ENCODE assay signal across 19 cellular contexts in genomic region chr1:155951753-155952504, GRCh38. TPM values are rescaled to one million over a fixed set of nuclear protein-coding genes. Genes with fewer than 3 reads are reported as not detected.
A peak's percentile ranks its signal among the peaks of the same experiment; 100 is the strongest.
DNase-seq lines count a peak whose midpoint lies in the region; ATAC-seq and TF ChIP-seq lines count a peak whose summit lies in the region.
"Had no signal": no experiment of that assay in that cellular context is flagged by ENCODE, and none has a peak within 500 bp of the region (broad histone marks: within the 10 kb centered on the region; RNA-seq: fewer than 3 reads in every experiment).

No MANE protein-coding gene starts in this region.

- intact Hi-C loops in dorsolateral prefrontal cortex (cut with DNase I), result no loop called here
- intact Hi-C loops in spleen (cut with DNase I; ENCODE audit: low total_unique reads), result no loop called here

- H3K9me2 ChIP-seq in MM.1S (replicated peaks; ENCODE audit: insufficient read depth, low read length), result no peaks in the 10 kb centered on the region

- H3K79me2 ChIP-seq in MM.1S (ENCODE audit: low read length), result peaks cover 75% of the 10 kb centered on the region

- 68 to 87% (median 80%) methylated on average over 6 of the region's 6 CpGs for WGBS in spleen, 5 donors

- DNase-seq in NCI-H2029 (lab: John Stamatoyannopoulos, UW) (peak; percentile 22), NCI-H2029 treated with DMSO at 0.1 percent for 48 hours (lab: John Stamatoyannopoulos, UW) (no peak), MM.1S (no peak), dorsolateral prefrontal cortex (no peak), spleen (peak; percentile 54), AG08395 (ENCODE audit: low spot score) (no peak)
- DNase-seq in activated CD8-positive, alpha-beta memory T cell treated with anti-CD3 and anti-CD28 coated beads for 24 hours, result no peak
- DNase-seq: activated CD4-positive, alpha-beta T cell treated with anti-CD3 and anti-CD28 coated beads, Interleukin-2, amount 50 U/mL, for 4 hours; activated effector memory CD4-positive, alpha-beta T cell treated with Interleukin-2 at 50 U/mL for 16 hours; brain microvascular endothelial cell; esophagus squamous epithelium; NCI-H345; small intestine had no signal

- ATAC-seq in HG02678 (IDR thresholded peaks at IDR 0.05; ENCODE audit: unreplicated experiment), result no peak
- ATAC-seq: HCT116 had no signal

- no peaks in the 10 kb centered on the region for H4K20me1 ChIP-seq in MM.1S (ENCODE audit: insufficient read depth, low read length)

- H3F3A ChIP-seq in MM.1S (ENCODE audit: insufficient read depth, low read length), result peaks cover 60% of the 10 kb centered on the region

- H3K4me3 ChIP-seq in MM.1S (ENCODE audit: low read length) (no peak overlapping the region), dorsolateral prefrontal cortex (no peak overlapping the region), spleen (no peak overlapping the region)
- H3K4me3 ChIP-seq: esophagus squamous epithelium had no signal

- peak overlapping the region; percentile 12; the same call in 1 of the 2 replicates for H3K27ac ChIP-seq in MM.1S (ENCODE audit: low read length)
- peak overlapping the region in 44 of 59 donors; percentile 4 to 72 (median 52) for H3K27ac ChIP-seq in dorsolateral prefrontal cortex
- H3K27ac ChIP-seq in spleen, result peak overlapping the region in 5 of 8 donors; percentile 1 to 75 (median 36)
- H3K27ac ChIP-seq: 22Rv1, brain microvascular endothelial cell, C4-2B had no signal

- H3K36me3 ChIP-seq in MM.1S (replicated peaks; ENCODE audit: insufficient read depth, low read length) (peaks cover 47% of the 10 kb centered on the region), spleen (peaks cover 10 to 100% (median 99%) of the 10 kb centered on the region in 6 donors)

- peaks cover 47% of the 10 kb centered on the region for H3K4me1 ChIP-seq in MM.1S (ENCODE audit: low read length)
- peaks cover 7 to 55% (median 11%) of the 10 kb centered on the region in 6 donors for H3K4me1 ChIP-seq in spleen
- H3K4me1 ChIP-seq: esophagus squamous epithelium had no signal

- H3K9me3 ChIP-seq in MM.1S (replicated peaks; ENCODE audit: insufficient read depth, low read length), result no peaks in the 10 kb centered on the region
- H3K9me3 ChIP-seq in spleen, result no peaks in the 10 kb centered on the region
- H3K9me3 ChIP-seq: esophagus squamous epithelium had no signal

- no peak for TF ChIP-seq POLR2A in spleen (IDR thresholded peaks at IDR 0.05)

- no peak overlapping the region for H3K4me2 ChIP-seq in MM.1S (ENCODE audit: low read depth, low read length)

- H3K27me3 ChIP-seq in MM.1S (replicated peaks; ENCODE audit: insufficient read depth, low read length) (no peaks in the 10 kb centered on the region), dorsolateral prefrontal cortex (no peaks in the 10 kb centered on the region), spleen (replicated peaks in 1 of 7) (no peaks in the 10 kb centered on the region)
- H3K27me3 ChIP-seq: brain microvascular endothelial cell, esophagus squamous epithelium had no signal

- no peak for TF ChIP-seq CTCF in MM.1S (IDR thresholded peaks at IDR 0.05; ENCODE audit: low read length)
- TF ChIP-seq CTCF in dorsolateral prefrontal cortex (IDR thresholded peaks at IDR 0.05 in 54 of 56, conservative IDR thresholded peaks at IDR 0.05 in 2 of 56; ENCODE audit: low read depth in 1 of 56, partially characterized antibody in 56 of 56), result no peak
- TF ChIP-seq CTCF in spleen (IDR thresholded peaks at IDR 0.05 in 8 of 11, conservative IDR thresholded peaks at IDR 0.05 in 3 of 11), result no peak

- H2AFZ ChIP-seq in MM.1S (ENCODE audit: low read length), result no peak overlapping the region

- H3K9ac ChIP-seq in MM.1S (ENCODE audit: low read length), result no peak overlapping the region

RNA-seq across cellular contexts. Expression of gene RXFP4, which starts 10.5 kb away (rescaled TPM):
- total RNA-seq in dorsolateral prefrontal cortex, result not detected
- under 1 TPM in 1 of 7 donors, not detected in 6; 0.88 TPM for total RNA-seq in spleen
- polyA plus RNA-seq in spleen, result under 1 TPM in 1 of 3 donors, not detected in 2; 0.06 TPM
- total RNA-seq: esophagus squamous epithelium, LHCN-M2, liver had no signal
- polyA plus RNA-seq: liver had no signal

RNA-seq across cellular contexts. Expression of gene KHDC4, which starts 17.7 kb away (rescaled TPM):
- total RNA-seq in dorsolateral prefrontal cortex (10 to 100 TPM; 33.7 to 80.2 (median 50.9) TPM), spleen (10 to 100 TPM; 43.2 to 70.5 (median 59.3) TPM)
- 10 to 100 TPM; 24.9 to 33.8 (median 29.3) TPM for polyA plus RNA-seq in spleen

RNA-seq across cellular contexts. Expression of gene ARHGEF2, which starts 26.4 kb away (rescaled TPM):
- 100 to 1,000 TPM; 113 to 323 (median 165) TPM for total RNA-seq in dorsolateral prefrontal cortex
- total RNA-seq in spleen, result 100 to 1,000 TPM; 129 to 228 (median 192) TPM
- polyA plus RNA-seq in spleen, result 10 to 100 TPM; 45.1 to 83.0 (median 63.4) TPM

RNA-seq across cellular contexts. Expression of gene RIT1, which starts 40.8 kb away (rescaled TPM):
- total RNA-seq in dorsolateral prefrontal cortex (10 to 100 TPM; 13.3 to 34.9 (median 21.2) TPM), spleen (10 to 100 TPM; 48.1 to 66.2 (median 52.6) TPM)
- polyA plus RNA-seq in spleen, result 10 to 100 TPM in 2 of 3 donors, 1 to 10 TPM in 1; 9.0 to 16.3 (median 10.2) TPM

Comparison
In these comparisons a context has a peak if more than half of its experiments do, and no peak if none do; other contexts are left out.
1. DNase-seq: peak in NCI-H2029 (single experiment) and spleen (single experiment); none in NCI-H2029 treated with DMSO at 0.1 percent for 48 hours (single experiment), MM.1S (single experiment), dorsolateral prefrontal cortex (0 of 10), activated CD8-positive, alpha-beta memory T cell treated with anti-CD3 and anti-CD28 coated beads for 24 hours (single experiment) and AG08395 (single experiment).
2. Peak in every context shown above with its lines, with median percentiles within 50 percentile points of each other: H3K27ac ChIP-seq.